In genomic region chr5:61162010-61162831, GRCh38 we compare ENCODE assay signal across 8 cellular contexts. TPM values are rescaled to one million over a fixed set of nuclear protein-coding genes. Genes with fewer than 3 reads are reported as not detected.
DNase-seq lines count a peak whose midpoint lies in the region; ATAC-seq lines count a peak whose summit lies in the region.

A gene with protein sequence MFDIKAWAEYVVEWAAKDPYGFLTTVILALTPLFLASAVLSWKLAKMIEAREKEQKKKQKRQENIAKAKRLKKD (minus strand): TSS chr5:61162468. CDS start chr5:61160171, 2,297 bp downstream.

- peak within 1 kb of the TSS; percentile 92 for H3K27ac Mint-ChIP-seq in activated T-helper 1 cell treated with anti-CD3 and anti-CD28 coated beads, Interleukin-12 subunit alpha, Interleukin-12 subunit beta, Interleukin-2, Interleukin-4 antibody, amounts not matched to agents 30 ng/mL and 10 ng/mL and 1 ng/mL, durations not matched to agents 14 hours and 24 hours and 36 hours
- peak within 1 kb of the TSS; percentile 92 to 99 (median 96) for H3K27ac Mint-ChIP-seq in naive B cell
- H3K27ac Mint-ChIP-seq in stimulated activated memory B cell treated with anti-CD40 and anti-IgM and Interleukin-4, amounts not matched to agents 10 μg/mL and 1 μg/mL and 100 μg/mL, for 72 hours, result peak within 1 kb of the TSS; percentile 97

- peaks cover 40% of the 10 kb centered on the region for H3K4me1 Mint-ChIP-seq in activated T-helper 1 cell treated with anti-CD3 and anti-CD28 coated beads, Interleukin-12 subunit alpha, Interleukin-12 subunit beta, Interleukin-2, Interleukin-4 antibody, amounts not matched to agents 30 ng/mL and 10 ng/mL and 1 ng/mL, durations not matched to agents 14 hours and 24 hours and 36 hours (ENCODE audit: low read depth)
- peaks cover 20 to 46% (median 40%) of the 10 kb centered on the region in 3 donors for H3K4me1 Mint-ChIP-seq in naive B cell
- peaks cover 32% of the 10 kb centered on the region for H3K4me1 Mint-ChIP-seq in stimulated activated memory B cell treated with anti-CD40 and anti-IgM and Interleukin-4, amounts not matched to agents 10 μg/mL and 1 μg/mL and 100 μg/mL, for 72 hours

- peaks cover 8% of the 10 kb centered on the region for H3K9me3 Mint-ChIP-seq in activated T-helper 1 cell treated with anti-CD3 and anti-CD28 coated beads, Interleukin-12 subunit alpha, Interleukin-12 subunit beta, Interleukin-2, Interleukin-4 antibody, amounts not matched to agents 30 ng/mL and 10 ng/mL and 1 ng/mL, durations not matched to agents 14 hours and 24 hours and 36 hours
- H3K9me3 Mint-ChIP-seq in naive B cell, result peaks cover 0 to 2% (median 0%) of the 10 kb centered on the region in 7 donors
- no peaks in the 10 kb centered on the region for H3K9me3 Mint-ChIP-seq in stimulated activated memory B cell treated with anti-CD40 and anti-IgM and Interleukin-4, amounts not matched to agents 10 μg/mL and 1 μg/mL and 100 μg/mL, for 72 hours

- intact Hi-C loops in activated T-helper 1 cell treated with anti-CD3 and anti-CD28 coated beads, Interleukin-12 subunit alpha, Interleukin-12 subunit beta, Interleukin-2, Interleukin-4 antibody, amounts not matched to agents 30 ng/mL and 10 ng/mL and 1 ng/mL, durations not matched to agents 14 hours and 24 hours and 36 hours (cut with micrococcal nuclease), result loop anchor here (1.0 to 10.0 kb wide), 10 partner anchors 40 to 1123 kb away; partner anchors contain the start of genes DEPDC1B, ERCC8, NDUFAF2 and ZSWIM6

- H3K4me3 Mint-ChIP-seq in activated T-helper 1 cell treated with anti-CD3 and anti-CD28 coated beads, Interleukin-12 subunit alpha, Interleukin-12 subunit beta, Interleukin-2, Interleukin-4 antibody, amounts not matched to agents 30 ng/mL and 10 ng/mL and 1 ng/mL, durations not matched to agents 14 hours and 24 hours and 36 hours, result peak within 1 kb of the TSS; percentile 95
- peak within 1 kb of the TSS; percentile 94 to 99 (median 98) for H3K4me3 Mint-ChIP-seq in naive B cell
- H3K4me3 Mint-ChIP-seq in stimulated activated memory B cell treated with anti-CD40 and anti-IgM and Interleukin-4, amounts not matched to agents 10 μg/mL and 1 μg/mL and 100 μg/mL, for 72 hours, result peak within 1 kb of the TSS; percentile 90

- H3K36me3 Mint-ChIP-seq in activated T-helper 1 cell treated with anti-CD3 and anti-CD28 coated beads, Interleukin-12 subunit alpha, Interleukin-12 subunit beta, Interleukin-2, Interleukin-4 antibody, amounts not matched to agents 30 ng/mL and 10 ng/mL and 1 ng/mL, durations not matched to agents 14 hours and 24 hours and 36 hours (ENCODE audit: low read depth), result peaks cover 43% of the 10 kb centered on the region
- H3K36me3 Mint-ChIP-seq in naive B cell, result peaks cover 16 to 19% of the 10 kb centered on the region in 2 donors
- H3K36me3 Mint-ChIP-seq in stimulated activated memory B cell treated with anti-CD40 and anti-IgM and Interleukin-4, amounts not matched to agents 10 μg/mL and 1 μg/mL and 100 μg/mL, for 72 hours, result peaks cover 36% of the 10 kb centered on the region

- H3K4me3 ChIP-seq in Jurkat, Clone E6-1 (ENCODE audit: low read length), result peak within 1 kb of the TSS; percentile 96

- DNase-seq in DMS153 treated with DMSO at 0.1 percent for 48 hours (lab: John Stamatoyannopoulos, UW; ENCODE audit: unreplicated experiment) (peak; percentile 21), RKO (ENCODE audit: low spot score) (peak; percentile 94), fibroblast of gingiva (ENCODE audit: low read depth) (peak; percentile 86), naive B cell (peak; percentile 76)
- DNase-seq in Jurkat, Clone E6-1 (ENCODE audit: low read depth, low spot score), result peak; percentile 84
- peak; percentile 81 for DNase-seq in activated T-helper 1 cell treated with anti-CD3 and anti-CD28 coated beads, Interleukin-12 subunit alpha, Interleukin-12 subunit beta, Interleukin-2, Interleukin-4 antibody, amounts not matched to agents 30 ng/mL and 10 ng/mL and 1 ng/mL, durations not matched to agents 14 hours and 24 hours and 36 hours (ENCODE audit: low spot score)

- ATAC-seq in GM21619 (IDR thresholded peaks at IDR 0.05; ENCODE audit: unreplicated experiment), result peak; percentile 94
- ATAC-seq in naive B cell (ENCODE audit: low read depth in 2 of 2), result peak; percentile 91
- peak; percentile 97 for ATAC-seq in stimulated activated memory B cell treated with anti-CD40 and anti-IgM and Interleukin-4, amounts not matched to agents 10 μg/mL and 1 μg/mL and 100 μg/mL, for 72 hours

- no peaks in the 10 kb centered on the region for H3K27me3 Mint-ChIP-seq in activated T-helper 1 cell treated with anti-CD3 and anti-CD28 coated beads, Interleukin-12 subunit alpha, Interleukin-12 subunit beta, Interleukin-2, Interleukin-4 antibody, amounts not matched to agents 30 ng/mL and 10 ng/mL and 1 ng/mL, durations not matched to agents 14 hours and 24 hours and 36 hours (ENCODE audit: insufficient read depth)
- no peaks in the 10 kb centered on the region for H3K27me3 Mint-ChIP-seq in naive B cell
- no peaks in the 10 kb centered on the region for H3K27me3 Mint-ChIP-seq in stimulated activated memory B cell treated with anti-CD40 and anti-IgM and Interleukin-4, amounts not matched to agents 10 μg/mL and 1 μg/mL and 100 μg/mL, for 72 hours

RNA-seq across cellular contexts. Expression of the gene that starts here (rescaled TPM):
- 44.1 TPM for polyA plus RNA-seq in Jurkat, Clone E6-1 (2012; ENCODE audit: insufficient read depth, insufficient read length)
- 84.0 and 86.7 TPM in 2 replicates for total RNA-seq in activated T-helper 1 cell treated with anti-CD3 and anti-CD28 coated beads, Interleukin-12 subunit alpha, Interleukin-12 subunit beta, Interleukin-2, Interleukin-4 antibody, amounts not matched to agents 30 ng/mL and 10 ng/mL and 1 ng/mL, durations not matched to agents 14 hours and 24 hours and 36 hours
- polyA plus RNA-seq in naive B cell (ENCODE audit: low read depth in 6 of 6), result 10 to 100 TPM; 22.6 to 40.6 (median 35.1) TPM

Comparison
In these comparisons a context has a peak if more than half of its experiments do, and no peak if none do; other contexts are left out.
1. Peak in every context shown above with its lines: DNase-seq, ATAC-seq and H3K4me3 ChIP-seq.
2. DNase-seq: peak in every context shown above with its lines; median percentile 94 in RKO; 86 in fibroblast of gingiva; 84 in Jurkat, Clone E6-1; 81 in activated T-helper 1 cell treated with anti-CD3 and anti-CD28 coated beads, Interleukin-12 subunit alpha, Interleukin-12 subunit beta, Interleukin-2, Interleukin-4 antibody, amounts not matched to agents 30 ng/mL and 10 ng/mL and 1 ng/mL, durations not matched to agents 14 hours and 24 hours and 36 hours; 76 in naive B cell; 21 in DMS153 treated with DMSO at 0.1 percent for 48 hours.